In the genomic region with DNA sequence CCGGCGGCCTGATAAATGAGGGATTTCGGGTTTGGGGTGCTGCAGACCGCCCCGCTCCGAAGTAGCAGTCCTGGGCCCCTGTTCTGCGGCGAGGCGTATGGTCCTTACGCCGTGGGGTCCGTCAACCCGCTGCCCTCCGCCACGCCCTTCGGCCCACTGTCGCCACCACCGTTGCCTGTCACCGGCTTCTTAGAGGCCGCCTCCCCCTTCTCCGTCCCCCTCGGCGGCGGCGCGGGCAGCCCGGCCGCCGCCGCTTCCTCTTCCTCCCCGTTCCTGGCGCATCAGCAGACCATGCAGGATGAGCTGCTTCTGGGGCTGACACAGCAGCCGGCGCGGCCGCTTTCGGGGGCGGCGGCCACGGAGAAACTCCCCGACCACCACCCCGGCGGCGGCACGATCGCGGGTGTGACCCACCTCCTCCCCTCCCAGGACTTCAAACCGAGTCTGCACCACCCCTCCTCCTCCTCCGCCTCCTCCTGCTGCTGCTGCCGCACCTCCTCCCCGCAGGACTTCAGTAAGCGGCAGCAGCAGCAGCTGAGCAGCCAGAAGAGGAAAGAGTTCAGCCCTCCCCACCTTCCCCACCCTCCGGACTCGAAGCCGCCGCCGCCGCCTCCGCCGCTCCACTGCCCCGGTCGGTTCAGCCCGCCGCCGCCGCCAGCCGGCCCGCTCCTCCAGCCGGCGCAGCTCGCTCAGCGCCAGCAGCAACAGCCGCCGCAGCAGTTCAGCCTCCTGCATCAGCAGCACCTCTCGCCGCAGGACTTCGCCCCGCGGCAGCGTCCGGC, we compare ENCODE assay signal across 1 cellular context.
A peak's percentile ranks its signal among the peaks of the same experiment; 100 is the strongest.
TF ChIP-seq lines count a peak whose summit lies in the region.

No MANE protein-coding gene starts in this region.

TF ChIP-seq in K562, 482 proteins besides CTCF, POLR2A, EP300 and RAD21 (continued from another document):
- TF ChIP-seq, protein P1, sequence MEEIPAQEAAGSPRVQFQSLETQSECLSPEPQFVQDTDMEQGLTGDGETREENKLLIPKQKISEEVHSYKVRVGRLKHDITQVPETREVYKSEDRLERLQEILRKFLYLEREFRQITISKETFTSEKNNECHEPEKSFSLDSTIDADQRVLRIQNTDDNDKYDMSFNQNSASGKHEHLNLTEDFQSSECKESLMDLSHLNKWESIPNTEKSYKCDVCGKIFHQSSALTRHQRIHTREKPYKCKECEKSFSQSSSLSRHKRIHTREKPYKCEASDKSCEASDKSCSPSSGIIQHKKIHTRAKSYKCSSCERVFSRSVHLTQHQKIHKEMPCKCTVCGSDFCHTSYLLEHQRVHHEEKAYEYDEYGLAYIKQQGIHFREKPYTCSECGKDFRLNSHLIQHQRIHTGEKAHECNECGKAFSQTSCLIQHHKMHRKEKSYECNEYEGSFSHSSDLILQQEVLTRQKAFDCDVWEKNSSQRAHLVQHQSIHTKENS (CRISPR knock-in tag; IDR thresholded peaks at IDR 0.05), result no peak
- TF ChIP-seq KDM5B (IDR thresholded peaks at IDR 0.05; ENCODE audit: insufficient replicate concordance, low read depth, low read length) (peak; percentile 2), DEAF1 (CRISPR knock-in tag; IDR thresholded peaks at IDR 0.05) (no peak), RBFOX2 (IDR thresholded peaks at IDR 0.05; ENCODE audit: low read depth, low read length) (peak; percentile 77), ZKSCAN8 (CRISPR knock-in tag; IDR thresholded peaks at IDR 0.05) (no peak), RB1 (IDR thresholded peaks at IDR 0.05; ENCODE audit: low read depth) (0 out of 2 replicates have a peak, but pooled peaks have one; percentile 12), MBD2 (IDR thresholded peaks at IDR 0.05; ENCODE audit: borderline replicate concordance, low read depth) (peak; percentile 36; the same call in 1 of the 2 replicates), SPI1 (IDR thresholded peaks at IDR 0.05; ENCODE audit: borderline replicate concordance, low read depth, low read length) (peak; percentile 80), ILK (tag; IDR thresholded peaks at IDR 0.05; ENCODE audit: borderline replicate concordance, low read depth) (no peak), GTF2E2 (tag; IDR thresholded peaks at IDR 0.05) (peak; percentile 51; the same call in 1 of the 2 replicates), ZNF184 (CRISPR knock-in tag; IDR thresholded peaks at IDR 0.05) (no peak), TEAD2 (tag; IDR thresholded peaks at IDR 0.05) (no peak), SIN3B (IDR thresholded peaks at IDR 0.05; ENCODE audit: low read depth) (peak; percentile 40; the same call in 1 of the 2 replicates), ZBTB1 (CRISPR knock-in tag; IDR thresholded peaks at IDR 0.05; ENCODE audit: borderline replicate concordance, low read depth) (0 out of 2 replicates have a peak, but pooled peaks have one; percentile 3), HNRNPL (IDR thresholded peaks at IDR 0.05; ENCODE audit: low read depth, low read length) (no peak; the same call in 1 of the 2 replicates), TBP (optimal IDR thresholded peaks at IDR 0.05; ENCODE audit: low read depth, low read length) (peak; percentile 20), NFRKB (IDR thresholded peaks at IDR 0.05; ENCODE audit: low read depth) (peak; percentile 70; the same call in 1 of the 2 replicates), MYC (IDR thresholded peaks at IDR 0.05; ENCODE audit: low read depth, low read length) (no peak), MYC (CRISPR knock-in tag; IDR thresholded peaks at IDR 0.05; ENCODE audit: borderline replicate concordance, low read depth) (peak; percentile 64; the same call in 1 of the 2 replicates), ZNF165 (CRISPR knock-in tag; IDR thresholded peaks at IDR 0.05; ENCODE audit: borderline replicate concordance) (no peak), POLR2G (IDR thresholded peaks at IDR 0.05; ENCODE audit: low read depth, low read length) (peak; percentile 46), HNRNPLL (IDR thresholded peaks at IDR 0.05; ENCODE audit: low read depth, low read length, poor library complexity, severe bottlenecking) (peak; percentile 20), POLR2H (tag; IDR thresholded peaks at IDR 0.05; ENCODE audit: low read depth) (no peak), ARID1B (IDR thresholded peaks at IDR 0.05) (0 out of 2 replicates have a peak, but pooled peaks have one; percentile 28)
- TF ChIP-seq, protein P2, sequence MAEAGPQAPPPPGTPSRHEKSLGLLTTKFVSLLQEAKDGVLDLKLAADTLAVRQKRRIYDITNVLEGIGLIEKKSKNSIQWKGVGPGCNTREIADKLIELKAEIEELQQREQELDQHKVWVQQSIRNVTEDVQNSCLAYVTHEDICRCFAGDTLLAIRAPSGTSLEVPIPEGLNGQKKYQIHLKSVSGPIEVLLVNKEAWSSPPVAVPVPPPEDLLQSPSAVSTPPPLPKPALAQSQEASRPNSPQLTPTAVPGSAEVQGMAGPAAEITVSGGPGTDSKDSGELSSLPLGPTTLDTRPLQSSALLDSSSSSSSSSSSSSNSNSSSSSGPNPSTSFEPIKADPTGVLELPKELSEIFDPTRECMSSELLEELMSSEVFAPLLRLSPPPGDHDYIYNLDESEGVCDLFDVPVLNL (CRISPR knock-in tag; IDR thresholded peaks at IDR 0.05; ENCODE audit: low read depth), result no peak
- TF ChIP-seq, protein P3, sequence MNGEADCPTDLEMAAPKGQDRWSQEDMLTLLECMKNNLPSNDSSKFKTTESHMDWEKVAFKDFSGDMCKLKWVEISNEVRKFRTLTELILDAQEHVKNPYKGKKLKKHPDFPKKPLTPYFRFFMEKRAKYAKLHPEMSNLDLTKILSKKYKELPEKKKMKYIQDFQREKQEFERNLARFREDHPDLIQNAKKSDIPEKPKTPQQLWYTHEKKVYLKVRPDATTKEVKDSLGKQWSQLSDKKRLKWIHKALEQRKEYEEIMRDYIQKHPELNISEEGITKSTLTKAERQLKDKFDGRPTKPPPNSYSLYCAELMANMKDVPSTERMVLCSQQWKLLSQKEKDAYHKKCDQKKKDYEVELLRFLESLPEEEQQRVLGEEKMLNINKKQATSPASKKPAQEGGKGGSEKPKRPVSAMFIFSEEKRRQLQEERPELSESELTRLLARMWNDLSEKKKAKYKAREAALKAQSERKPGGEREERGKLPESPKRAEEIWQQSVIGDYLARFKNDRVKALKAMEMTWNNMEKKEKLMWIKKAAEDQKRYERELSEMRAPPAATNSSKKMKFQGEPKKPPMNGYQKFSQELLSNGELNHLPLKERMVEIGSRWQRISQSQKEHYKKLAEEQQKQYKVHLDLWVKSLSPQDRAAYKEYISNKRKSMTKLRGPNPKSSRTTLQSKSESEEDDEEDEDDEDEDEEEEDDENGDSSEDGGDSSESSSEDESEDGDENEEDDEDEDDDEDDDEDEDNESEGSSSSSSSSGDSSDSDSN (IDR thresholded peaks at IDR 0.05; ENCODE audit: borderline replicate concordance in 1 of 2, low read depth in 2 of 2, low read length in 2 of 2), result peak; percentile 78 to 82; a peak in 3 of 4 replicates
